ENCODE assay signal across 7 cellular contexts in the genomic region with DNA sequence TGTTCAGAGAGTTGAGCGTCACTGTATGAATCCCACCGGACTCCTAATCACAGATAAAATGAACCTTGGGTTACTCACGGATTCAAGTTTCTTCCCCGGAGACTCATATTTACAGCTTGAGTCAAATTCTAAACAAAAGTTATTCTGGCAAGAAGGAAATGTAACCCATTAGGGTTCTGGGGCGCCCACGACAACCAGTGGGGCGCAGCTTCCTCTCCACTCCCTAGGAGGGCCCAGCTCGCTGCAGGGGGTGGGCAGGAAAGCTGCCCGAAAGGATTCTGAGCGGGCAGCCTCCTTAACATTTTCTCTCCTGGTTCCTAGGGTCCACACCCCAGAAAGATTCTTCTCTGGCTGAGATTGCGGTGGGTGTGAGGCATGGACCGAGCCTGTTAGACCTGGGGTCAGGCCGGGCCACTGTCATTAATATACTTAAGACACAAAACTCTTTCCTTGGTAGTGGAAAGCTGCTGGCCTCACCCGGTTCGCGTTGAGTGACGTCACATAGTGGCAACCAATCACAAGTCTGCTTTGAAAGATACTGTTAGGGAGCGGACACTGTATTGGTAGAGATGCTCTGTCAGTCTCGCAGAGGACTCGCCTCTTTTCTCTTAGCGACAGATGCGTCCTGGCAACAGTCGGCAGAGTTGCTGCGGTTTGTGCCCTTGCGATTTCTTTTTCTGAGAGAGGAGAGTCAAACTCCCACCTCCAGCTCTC. TPM values are rescaled to one million over a fixed set of nuclear protein-coding genes. Genes with fewer than 3 reads are reported as not detected.
DNase-seq lines count a peak whose midpoint lies in the region; ATAC-seq and TF ChIP-seq lines count a peak whose summit lies in the region.

No MANE protein-coding gene starts in this region.

- TF ChIP-seq CTCF in colonic mucosa (IDR thresholded peaks at IDR 0.05), result no peak

- peak overlapping the region; percentile 53 to 57 for H3K9ac ChIP-seq in colonic mucosa (ENCODE audit: low read depth in 2 of 2, low read length in 2 of 2)

- H3K9me3 ChIP-seq in colonic mucosa, result no peaks in the 10 kb centered on the region

- H3K27ac ChIP-seq in colonic mucosa, result no peak overlapping the region

- intact Hi-C loops in colonic mucosa (cut with DNase I), result no loop called here

- H3K36me3 ChIP-seq in colonic mucosa, result no peaks in the 10 kb centered on the region

- H3K27me3 ChIP-seq in colonic mucosa, result no peaks in the 10 kb centered on the region

- H3K4me1 ChIP-seq in colonic mucosa, result no peaks in the 10 kb centered on the region

- ATAC-seq in GM18519 (IDR thresholded peaks at IDR 0.05; ENCODE audit: low FRiP score, unreplicated experiment) (peak; percentile 99), HG03025 (IDR thresholded peaks at IDR 0.05; ENCODE audit: low FRiP score, unreplicated experiment) (peak; percentile 100)

- DNase-seq in NCI-H2196 treated with DMSO at 0.1 percent for 48 hours (lab: John Stamatoyannopoulos, UW; ENCODE audit: unreplicated experiment) (peak; percentile 17), colonic mucosa (peak; percentile 97), kidney glomerular epithelial cell (lab: John Stamatoyannopoulos, UW) (peak; percentile 98)
- peak; percentile 73 for DNase-seq in activated CD4-positive, alpha-beta T cell treated with anti-CD3 and anti-CD28 coated beads for 1 hour
- peak; percentile 56 to 73 (median 68) for DNase-seq in stimulated activated CD4-positive, alpha-beta T cell treated with anti-CD3 and anti-CD28 coated beads, Interleukin-1b, Interleukin-23, amount 100 ng/mL, for 24 hours (ENCODE audit: low read depth in 4 of 4, low spot score in 1 of 4)

- peak overlapping the region; percentile 49 for H3K4me3 ChIP-seq in colonic mucosa

RNA-seq across cellular contexts. Expression of gene MCOLN3, which starts 13.6 kb away (rescaled TPM):
- 1 to 10 TPM in 1 of 2 donors, under 1 TPM in 1; 0.98 to 1.1 TPM for total RNA-seq in colonic mucosa

Comparison
In these comparisons a context has a peak if more than half of its experiments do, and no peak if none do; other contexts are left out.
1. DNase-seq: peak in every context shown above with its lines; median percentile 98 in kidney glomerular epithelial cell; 97 in colonic mucosa; 73 in activated CD4-positive, alpha-beta T cell treated with anti-CD3 and anti-CD28 coated beads for 1 hour; 68 in stimulated activated CD4-positive, alpha-beta T cell treated with anti-CD3 and anti-CD28 coated beads, Interleukin-1b, Interleukin-23, amount 100 ng/mL, for 24 hours; 17 in NCI-H2196 treated with DMSO at 0.1 percent for 48 hours.